20 cellular contexts compared by ENCODE assay signal in genomic region chr22:48320048-48320655, GRCh38.
"Had no signal": no experiment of that assay in that cellular context is flagged by ENCODE, and none has a peak within 500 bp of the region (broad histone marks: within the 10 kb centered on the region; RNA-seq: fewer than 3 reads in every experiment).

No MANE protein-coding gene starts in this region.

- ATAC-seq: foreskin keratinocyte; left colon; naive thymus-derived CD4-positive, alpha-beta T cell; psoas muscle; stimulated activated memory B cell treated with anti-CD40 and anti-IgM and Interleukin-4, amounts not matched to agents 10 μg/mL and 1 μg/mL and 100 μg/mL, for 72 hours; stimulated activated naive CD8-positive, alpha-beta T cell treated with anti-CD3 and anti-CD28 coated beads, Interleukin-15, amount 100 ng/mL, for 72 hours had no signal

- H3K27ac ChIP-seq: coronary artery, foreskin keratinocyte, parathyroid adenoma, psoas muscle, testis, transverse colon had no signal

- H3K4me1 ChIP-seq: foreskin keratinocyte, parathyroid adenoma, psoas muscle had no signal

- H3K9me3 ChIP-seq: psoas muscle, testis, transverse colon had no signal

- DNase-seq: central memory CD4-positive, alpha-beta T cell; effector CD4-positive, alpha-beta T cell; endodermal cell; erythroblast; foreskin keratinocyte; left colon; mesendoderm; nucleus accumbens; stimulated activated CD4-positive, alpha-beta T cell treated with anti-CD3 and anti-CD28 coated beads, Interleukin-15, amount 100 ng/mL, for 24 hours; stimulated activated CD4-positive, alpha-beta T cell treated with anti-CD3 and anti-CD28 coated beads, Interleukin-1b, Interleukin-23, amount 100 ng/mL, for 48 hours; stimulated activated CD4-positive, alpha-beta T cell treated with anti-CD3 and anti-CD28 coated beads, Interleukin-4, amount 100 ng/mL, for 24 hours; stimulated activated naive CD8-positive, alpha-beta T cell treated with anti-CD3 and anti-CD28 coated beads, Interleukin-15, amount 100 ng/mL, for 72 hours; testis; transverse colon had no signal

- H3K79me2 ChIP-seq: parathyroid adenoma had no signal

- H3K27me3 ChIP-seq: foreskin keratinocyte, testis, transverse colon had no signal

- H2AFZ ChIP-seq: parathyroid adenoma had no signal

- H3K4me3 ChIP-seq: coronary artery, psoas muscle, testis, transverse colon had no signal

- H3K9ac ChIP-seq: parathyroid adenoma had no signal

- FAIRE-seq: endothelial cell of umbilical vein had no signal

- H3K36me3 ChIP-seq: transverse colon had no signal
